Comparison of ENCODE assay signal across 8 cellular contexts in genomic region chr15:68229386-68230156, GRCh38. TPM values are rescaled to one million over a fixed set of nuclear protein-coding genes. Genes with fewer than 3 reads are reported as not detected.
DNase-seq lines count a peak whose midpoint lies in the region; ATAC-seq, FAIRE-seq and TF ChIP-seq lines count a peak whose summit lies in the region.

Gene CLN6 (minus strand): TSS chr15:68229728. CDS start chr15:68229584, 144 bp downstream.

- H3K4me3 Mint-ChIP-seq in WTC11: peak within 1 kb of the TSS; percentile 93

- WGBS in spleen, 5 donors: 0 to 1% (median 1%) methylated on average over 18 to 82 of the region's 82 CpGs

- peaks cover 14% of the 10 kb centered on the region for H3K27me3 Mint-ChIP-seq in WTC11 (ENCODE audit: low read depth)

- peak within 1 kb of the TSS; percentile 85 for H3K27ac Mint-ChIP-seq in WTC11

- H3K4me3 ChIP-seq in bronchial epithelial cell (ENCODE audit: low read depth, low read length): peak within 1 kb of the TSS; percentile 62
- H3K4me3 ChIP-seq in spleen: peak within 1 kb of the TSS; percentile 81 to 96 (median 92)

- intact Hi-C loops in spleen (cut with DNase I; ENCODE audit: low total_unique reads): loop anchor here (10.0 kb wide), 1 partner anchor 55 kb away; no protein-coding TSS in a partner anchor

- TF ChIP-seq POLR2A in spleen (IDR thresholded peaks at IDR 0.05): peak in 1 of 3 donors; percentile 21

- H3K9me3 ChIP-seq in spleen: no peaks in the 10 kb centered on the region

- H3K27me3 ChIP-seq in bronchial epithelial cell (ENCODE audit: control insufficient read depth, insufficient read depth, low read length) (no peaks in the 10 kb centered on the region), spleen (replicated peaks in 1 of 7) (no peaks in the 10 kb centered on the region)

- CTCF ChIA-PET in WTC11 (lab: Charles Lee): interaction anchor here (0.8 to 6.9 kb wide), 8 partner anchors 18 to 77 kb away, joined by 3 to 33 read pairs (median 3); no protein-coding TSS in a partner anchor

- peak within 1 kb of the TSS; percentile 43 to 93 (median 86) for H3K27ac ChIP-seq in spleen

- H3K4me1 Mint-ChIP-seq in WTC11: peaks cover 31% of the 10 kb centered on the region

- ATAC-seq in GM18861 (IDR thresholded peaks at IDR 0.05; ENCODE audit: unreplicated experiment) (peak; percentile 64), HG03066 (IDR thresholded peaks at IDR 0.05; ENCODE audit: low read depth, unreplicated experiment) (peak; percentile 66), WTC11 (peak; percentile 90)

- H3K36me3 ChIP-seq in bronchial epithelial cell (ENCODE audit: control insufficient read depth, insufficient read depth, low read length) (no peaks in the 10 kb centered on the region), spleen (no peaks in the 10 kb centered on the region)

- peaks cover 6% of the 10 kb centered on the region; the same call in 1 of the 2 replicates for H3K36me3 Mint-ChIP-seq in WTC11

- peaks cover 13 to 77% (median 35%) of the 10 kb centered on the region in 6 donors for H3K4me1 ChIP-seq in spleen

- POLR2A ChIA-PET in WTC11 (lab: Charles Lee): interaction anchor here (0.9 to 2.6 kb wide), 5 partner anchors 10 to 77 kb away, joined by 3 to 13 read pairs (median 4); partner anchors contain the start of gene FEM1B

- H3K9me3 Mint-ChIP-seq in WTC11: peaks cover 4% of the 10 kb centered on the region; the same call in 1 of the 2 replicates

- DNase-seq in A172 (ENCODE audit: low spot score) (peak; percentile 62), NCI-H2227 (lab: John Stamatoyannopoulos, UW; ENCODE audit: unreplicated experiment) (peak; percentile 83), WTC11 (ENCODE audit: low spot score) (peak; percentile 84), bronchial epithelial cell (ENCODE audit: low read depth) (peak; percentile 47), inferior parietal cortex (ENCODE audit: extremely low spot score) (peak; percentile 70), spleen (peak; percentile 96)

- TF ChIP-seq CTCF in WTC11 (IDR thresholded peaks at IDR 0.05) (no peak), bronchial epithelial cell (IDR thresholded peaks at IDR 0.05; ENCODE audit: insufficient read depth, low read length, severe bottlenecking) (no peak), spleen (IDR thresholded peaks at IDR 0.05 in 8 of 11, conservative IDR thresholded peaks at IDR 0.05 in 3 of 11) (no peak)

- no peak for FAIRE-seq in bronchial epithelial cell (lab: Jason Lieb, UNC)

TF ChIP-seq in WTC11, 78 proteins besides CTCF, POLR2A, EP300 and RAD21 (continues in another document):
- TF ChIP-seq NFE2L1 (CRISPR knock-in tag; IDR thresholded peaks at IDR 0.05) (peak; percentile 84; the same call in 1 of the 2 replicates), NR3C1 (CRISPR knock-in tag; conservative IDR thresholded peaks at IDR 0.05; ENCODE audit: low read depth) (no peak), ZNF396 (CRISPR knock-in tag; IDR thresholded peaks at IDR 0.05; ENCODE audit: borderline replicate concordance) (no peak), E2F1 (CRISPR knock-in tag; IDR thresholded peaks at IDR 0.05) (no peak), ZNF232 (CRISPR knock-in tag; IDR thresholded peaks at IDR 0.05) (peak; percentile 62; the same call in 1 of the 2 replicates), IRF2 (CRISPR knock-in tag; IDR thresholded peaks at IDR 0.05; ENCODE audit: borderline replicate concordance, low read depth) (no peak), FOXJ3 (CRISPR knock-in tag; IDR thresholded peaks at IDR 0.05; ENCODE audit: borderline replicate concordance) (no peak), ATF1 (CRISPR knock-in tag; IDR thresholded peaks at IDR 0.05) (no peak), ZNF281 (CRISPR knock-in tag; IDR thresholded peaks at IDR 0.05) (no peak), MXD4 (CRISPR knock-in tag; IDR thresholded peaks at IDR 0.05; ENCODE audit: borderline replicate concordance) (no peak), ZNF532 (CRISPR knock-in tag; IDR thresholded peaks at IDR 0.05; ENCODE audit: borderline replicate concordance) (no peak), USF2 (CRISPR knock-in tag; IDR thresholded peaks at IDR 0.05) (peak; percentile 96), CDX4 (CRISPR knock-in tag; IDR thresholded peaks at IDR 0.05; ENCODE audit: borderline replicate concordance) (no peak)

RNA-seq across cellular contexts. Expression of gene CLN6, which starts in this region (rescaled TPM):
- 22.8 and 26.1 TPM in 2 replicates for total RNA-seq in A172 (2014; rRNA removed; shearing (Covaris generic))
- total RNA-seq in WTC11 (2021) (50.2 to 52.2 TPM (median 50.8 TPM) in 3 replicates), bronchial epithelial cell (6.1 and 8.2 TPM in 2 replicates), spleen (10 to 100 TPM; 25.0 to 38.6 (median 29.7) TPM)
- polyA plus RNA-seq in spleen: 10 to 100 TPM in 2 of 3 donors, 1 to 10 TPM in 1; 9.8 to 21.7 (median 18.1) TPM

Comparison
In these comparisons a context has a peak if more than half of its experiments do, and no peak if none do; other contexts are left out.
1. Peak in every context shown above with its lines: DNase-seq, ATAC-seq, H3K4me3 ChIP-seq and H3K27ac ChIP-seq.